ENCODE assay signal across 2 cellular contexts in the genomic region with DNA sequence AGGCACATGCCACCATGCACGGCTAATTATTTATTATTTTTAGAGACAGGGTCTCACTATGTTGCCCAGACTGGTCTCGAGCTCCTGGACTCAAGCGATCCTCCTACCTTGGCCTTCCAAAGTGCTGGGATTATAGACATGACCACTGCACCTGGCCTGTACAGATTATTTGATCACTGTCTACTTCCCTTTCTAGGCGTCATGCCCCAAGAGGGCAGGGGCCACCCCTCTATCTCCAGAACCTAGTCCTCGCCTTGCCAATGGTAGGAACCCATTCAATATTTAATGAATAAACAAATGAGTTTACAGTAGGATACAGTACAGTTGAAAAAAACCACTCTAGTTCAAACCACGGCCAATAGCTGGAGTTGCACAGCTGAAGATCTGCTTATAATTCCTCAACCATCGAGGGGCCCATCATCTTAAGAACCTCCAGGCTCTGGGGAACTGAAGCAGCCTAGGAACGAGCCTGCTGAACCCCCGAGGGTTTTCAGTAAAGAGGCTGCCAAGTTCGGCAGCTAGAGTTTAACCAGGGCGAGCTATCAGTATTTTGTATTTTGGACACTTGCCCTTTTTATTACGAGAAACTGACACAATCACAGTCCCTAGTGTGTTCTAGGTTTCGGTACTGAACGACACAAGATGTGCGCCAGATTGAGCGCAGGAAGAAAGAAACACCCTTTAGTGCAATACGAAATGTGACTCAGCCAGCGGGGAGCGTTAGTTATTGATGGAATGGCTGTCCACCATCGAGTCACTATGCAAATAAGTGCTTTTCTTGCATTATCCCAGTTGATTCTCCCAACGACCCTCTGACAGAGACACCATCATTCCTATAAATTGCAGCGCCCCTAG.
A peak's percentile ranks its signal among the peaks of the same experiment; 100 is the strongest.
TF ChIP-seq lines count a peak whose summit lies in the region.

No MANE protein-coding gene starts in this region.

TF ChIP-seq in IMR-90, 13 proteins besides CTCF, POLR2A, EP300 and RAD21:
- TF ChIP-seq BHLHE40 (IDR thresholded peaks at IDR 0.05; ENCODE audit: low read depth, low read length) (no peak), NFE2L2 (IDR thresholded peaks at IDR 0.05; ENCODE audit: low read depth, low read length) (no peak), MXI1 (IDR thresholded peaks at IDR 0.05; ENCODE audit: borderline replicate concordance, low read depth, low read length) (no peak), SMC3 (IDR thresholded peaks at IDR 0.05; ENCODE audit: low read depth, low read length) (no peak), FOS (IDR thresholded peaks at IDR 0.05; ENCODE audit: low read depth, low read length) (no peak), RFX5 (IDR thresholded peaks at IDR 0.05; ENCODE audit: low read depth, low read length) (no peak), MAZ (IDR thresholded peaks at IDR 0.05; ENCODE audit: borderline replicate concordance, low read depth, low read length) (no peak), RCOR1 (IDR thresholded peaks at IDR 0.05; ENCODE audit: insufficient replicate concordance, low read length) (no peak), CHD1 (IDR thresholded peaks at IDR 0.05; ENCODE audit: low read depth, low read length) (no peak), CEBPB (IDR thresholded peaks at IDR 0.05; ENCODE audit: low read depth, low read length) (no peak), MAFK (IDR thresholded peaks at IDR 0.05; ENCODE audit: low read depth, low read length) (no peak)
- TF ChIP-seq, protein P1, sequence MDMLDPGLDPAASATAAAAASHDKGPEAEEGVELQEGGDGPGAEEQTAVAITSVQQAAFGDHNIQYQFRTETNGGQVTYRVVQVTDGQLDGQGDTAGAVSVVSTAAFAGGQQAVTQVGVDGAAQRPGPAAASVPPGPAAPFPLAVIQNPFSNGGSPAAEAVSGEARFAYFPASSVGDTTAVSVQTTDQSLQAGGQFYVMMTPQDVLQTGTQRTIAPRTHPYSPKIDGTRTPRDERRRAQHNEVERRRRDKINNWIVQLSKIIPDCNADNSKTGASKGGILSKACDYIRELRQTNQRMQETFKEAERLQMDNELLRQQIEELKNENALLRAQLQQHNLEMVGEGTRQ (IDR thresholded peaks at IDR 0.05; ENCODE audit: low read depth, low read length), result no peak
- TF ChIP-seq, protein P2, sequence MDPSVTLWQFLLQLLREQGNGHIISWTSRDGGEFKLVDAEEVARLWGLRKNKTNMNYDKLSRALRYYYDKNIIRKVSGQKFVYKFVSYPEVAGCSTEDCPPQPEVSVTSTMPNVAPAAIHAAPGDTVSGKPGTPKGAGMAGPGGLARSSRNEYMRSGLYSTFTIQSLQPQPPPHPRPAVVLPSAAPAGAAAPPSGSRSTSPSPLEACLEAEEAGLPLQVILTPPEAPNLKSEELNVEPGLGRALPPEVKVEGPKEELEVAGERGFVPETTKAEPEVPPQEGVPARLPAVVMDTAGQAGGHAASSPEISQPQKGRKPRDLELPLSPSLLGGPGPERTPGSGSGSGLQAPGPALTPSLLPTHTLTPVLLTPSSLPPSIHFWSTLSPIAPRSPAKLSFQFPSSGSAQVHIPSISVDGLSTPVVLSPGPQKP (IDR thresholded peaks at IDR 0.05; ENCODE audit: borderline replicate concordance, low read depth, low read length), result no peak

TF ChIP-seq in liver, 16 proteins besides CTCF, POLR2A, EP300 and RAD21:
- TF ChIP-seq, protein P3, sequence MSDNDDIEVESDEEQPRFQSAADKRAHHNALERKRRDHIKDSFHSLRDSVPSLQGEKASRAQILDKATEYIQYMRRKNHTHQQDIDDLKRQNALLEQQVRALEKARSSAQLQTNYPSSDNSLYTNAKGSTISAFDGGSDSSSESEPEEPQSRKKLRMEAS (IDR thresholded peaks at IDR 0.05), result no peak
- TF ChIP-seq FOXA1 (IDR thresholded peaks at IDR 0.05) (no peak), YY1 (IDR thresholded peaks at IDR 0.05) (peak; percentile 31), NR2F2 (IDR thresholded peaks at IDR 0.05) (no peak), HNF4A (conservative IDR thresholded peaks at IDR 0.05) (peak in 1 of 2 donors; percentile 19), RXRA (IDR thresholded peaks at IDR 0.05) (peak; percentile 10 to 41)
- TF ChIP-seq, protein P4, sequence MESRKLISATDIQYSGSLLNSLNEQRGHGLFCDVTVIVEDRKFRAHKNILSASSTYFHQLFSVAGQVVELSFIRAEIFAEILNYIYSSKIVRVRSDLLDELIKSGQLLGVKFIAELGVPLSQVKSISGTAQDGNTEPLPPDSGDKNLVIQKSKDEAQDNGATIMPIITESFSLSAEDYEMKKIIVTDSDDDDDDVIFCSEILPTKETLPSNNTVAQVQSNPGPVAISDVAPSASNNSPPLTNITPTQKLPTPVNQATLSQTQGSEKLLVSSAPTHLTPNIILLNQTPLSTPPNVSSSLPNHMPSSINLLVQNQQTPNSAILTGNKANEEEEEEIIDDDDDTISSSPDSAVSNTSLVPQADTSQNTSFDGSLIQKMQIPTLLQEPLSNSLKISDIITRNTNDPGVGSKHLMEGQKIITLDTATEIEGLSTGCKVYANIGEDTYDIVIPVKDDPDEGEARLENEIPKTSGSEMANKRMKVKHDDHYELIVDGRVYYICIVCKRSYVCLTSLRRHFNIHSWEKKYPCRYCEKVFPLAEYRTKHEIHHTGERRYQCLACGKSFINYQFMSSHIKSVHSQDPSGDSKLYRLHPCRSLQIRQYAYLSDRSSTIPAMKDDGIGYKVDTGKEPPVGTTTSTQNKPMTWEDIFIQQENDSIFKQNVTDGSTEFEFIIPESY (IDR thresholded peaks at IDR 0.05), result peak; percentile 27
